ENCODE assay signal across 8 cellular contexts in the genomic region with DNA sequence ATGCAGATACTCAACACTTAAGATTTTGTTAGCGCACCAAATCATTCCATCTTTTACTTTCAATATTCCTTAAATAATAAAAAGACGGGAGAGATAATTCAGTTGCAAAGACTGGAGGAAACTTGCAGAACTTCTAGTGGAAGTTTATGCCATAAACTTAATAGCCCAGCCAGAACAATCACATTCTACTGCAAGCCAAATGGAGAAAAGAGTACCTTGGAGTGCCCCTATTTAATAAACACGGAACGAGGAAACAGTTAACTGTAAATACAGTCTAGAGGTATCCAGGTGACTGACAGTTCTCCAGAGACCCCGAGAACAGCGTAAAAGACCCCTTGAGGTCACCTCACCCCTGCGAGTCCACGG. TPM values are rescaled to one million over a fixed set of nuclear protein-coding genes. Genes with fewer than 3 reads are reported as not detected.
DNase-seq lines count a peak whose midpoint lies in the region; ATAC-seq, FAIRE-seq and TF ChIP-seq lines count a peak whose summit lies in the region.

No MANE protein-coding gene starts in this region.

- intact Hi-C loops in kidney (cut with DNase I): no loop called here
- intact Hi-C loops in thyroid gland (cut with DNase I): no loop called here

- H3K4me1 ChIP-seq in kidney (ENCODE audit: control insufficient read depth in 1 of 2, insufficient read depth in 1 of 2, low read depth in 1 of 2, low read length in 2 of 2): peaks cover 0 to 2% of the 10 kb centered on the region in 2 donors
- peaks cover 33 to 40% of the 10 kb centered on the region in 2 donors for H3K4me1 ChIP-seq in thyroid gland

- 2 to 3% methylated on average over 8 of the region's 8 CpGs for WGBS in thyroid gland, 2 donors

- ATAC-seq in activated CD8-positive, alpha-beta memory T cell treated with anti-CD3 and anti-CD28 coated beads, Interleukin-2, amount 10 ng/mL, durations not matched to agents 7 days and 5 days: no peak
- ATAC-seq in HG03097 (IDR thresholded peaks at IDR 0.05; ENCODE audit: low FRiP score, unreplicated experiment): peak; percentile 5

- H3K36me3 ChIP-seq in kidney (ENCODE audit: control insufficient read depth in 1 of 2, insufficient read depth in 2 of 2, low read length in 2 of 2) (no peaks in the 10 kb centered on the region), thyroid gland (no peaks in the 10 kb centered on the region)

- TF ChIP-seq POLR2A in thyroid gland (IDR thresholded peaks at IDR 0.05): no peak

- no peaks in the 10 kb centered on the region for H3K27me3 Mint-ChIP-seq in activated CD8-positive, alpha-beta memory T cell treated with anti-CD3 and anti-CD28 coated beads, Interleukin-2, amount 10 ng/mL, durations not matched to agents 7 days and 5 days
- no peaks in the 10 kb centered on the region for H3K27me3 Mint-ChIP-seq in activated naive CD8-positive, alpha-beta T cell treated with anti-CD3 and anti-CD28 coated beads for 36 hours

- CTCF ChIA-PET in activated CD8-positive, alpha-beta memory T cell treated with anti-CD3 and anti-CD28 coated beads, Interleukin-2, amount 10 ng/mL, durations not matched to agents 7 days and 5 days (lab: Charles Lee): no interaction called here

- peak overlapping the region; percentile 91 for H3K4me3 Mint-ChIP-seq in activated CD8-positive, alpha-beta memory T cell treated with anti-CD3 and anti-CD28 coated beads, Interleukin-2, amount 10 ng/mL, durations not matched to agents 7 days and 5 days
- peak overlapping the region; percentile 86 for H3K4me3 Mint-ChIP-seq in activated naive CD8-positive, alpha-beta T cell treated with anti-CD3 and anti-CD28 coated beads for 36 hours

- H3K4me3 ChIP-seq in kidney (ENCODE audit: low read length in 2 of 2): peak overlapping the region; percentile 97 to 99
- H3K4me3 ChIP-seq in thyroid gland (replicated peaks in 1 of 3): peak overlapping the region; percentile 50 to 89 (median 76)

- H3K9me3 ChIP-seq in kidney (ENCODE audit: control insufficient read depth in 1 of 2, low read length in 2 of 2) (no peaks in the 10 kb centered on the region), thyroid gland (no peaks in the 10 kb centered on the region)

- no peak for TF ChIP-seq CTCF in kidney (IDR thresholded peaks at IDR 0.05; ENCODE audit: borderline replicate concordance, extremely low read depth, insufficient read depth)
- no peak for TF ChIP-seq CTCF in thyroid gland (IDR thresholded peaks at IDR 0.05)

- no peaks in the 10 kb centered on the region for H3K27me3 ChIP-seq in thyroid gland

- H3K27ac Mint-ChIP-seq in activated CD8-positive, alpha-beta memory T cell treated with anti-CD3 and anti-CD28 coated beads, Interleukin-2, amount 10 ng/mL, durations not matched to agents 7 days and 5 days: peak overlapping the region; percentile 96
- H3K27ac Mint-ChIP-seq in activated naive CD8-positive, alpha-beta T cell treated with anti-CD3 and anti-CD28 coated beads for 36 hours: peak overlapping the region; percentile 96

- H3K27ac ChIP-seq in kidney (ENCODE audit: low read depth in 2 of 2, low read length in 2 of 2): peak overlapping the region; percentile 64 to 88
- H3K27ac ChIP-seq in thyroid gland: peak overlapping the region; percentile 90 to 95 (median 94)

- no peak for FAIRE-seq in kidney (lab: Jason Lieb, UNC)

- H3K4me1 Mint-ChIP-seq in activated CD8-positive, alpha-beta memory T cell treated with anti-CD3 and anti-CD28 coated beads, Interleukin-2, amount 10 ng/mL, durations not matched to agents 7 days and 5 days: peaks cover 31% of the 10 kb centered on the region
- peaks cover 35% of the 10 kb centered on the region for H3K4me1 Mint-ChIP-seq in activated naive CD8-positive, alpha-beta T cell treated with anti-CD3 and anti-CD28 coated beads for 36 hours

- peaks cover 27% of the 10 kb centered on the region for H3K36me3 Mint-ChIP-seq in activated CD8-positive, alpha-beta memory T cell treated with anti-CD3 and anti-CD28 coated beads, Interleukin-2, amount 10 ng/mL, durations not matched to agents 7 days and 5 days
- H3K36me3 Mint-ChIP-seq in activated naive CD8-positive, alpha-beta T cell treated with anti-CD3 and anti-CD28 coated beads for 36 hours: peaks cover 31% of the 10 kb centered on the region

- DNase-seq in activated CD8-positive, alpha-beta memory T cell treated with anti-CD3 and anti-CD28 coated beads, Interleukin-2, amount 10 ng/mL, durations not matched to agents 7 days and 5 days: no peak
- DNase-seq in activated CD8-positive, alpha-beta memory T cell treated with anti-CD3 and anti-CD28 coated beads, Interleukin-2, amount 50 U/mL, for 4 hours: no peak
- no peak for DNase-seq in activated naive CD8-positive, alpha-beta T cell treated with anti-CD3 and anti-CD28 coated beads for 36 hours
- DNase-seq in kidney (no peak), thyroid gland (no peak), NCI-H524 (lab: John Stamatoyannopoulos, UW) (no peak), HuH-7.5 (ENCODE audit: low spot score) (no peak)

- H3K9ac ChIP-seq in kidney (ENCODE audit: low read length in 2 of 2): peak overlapping the region; percentile 95 to 98

- no peaks in the 10 kb centered on the region for H3K9me3 Mint-ChIP-seq in activated CD8-positive, alpha-beta memory T cell treated with anti-CD3 and anti-CD28 coated beads, Interleukin-2, amount 10 ng/mL, durations not matched to agents 7 days and 5 days (ENCODE audit: low read depth)
- H3K9me3 Mint-ChIP-seq in activated naive CD8-positive, alpha-beta T cell treated with anti-CD3 and anti-CD28 coated beads for 36 hours: peaks cover 2% of the 10 kb centered on the region

RNA-seq across cellular contexts. Expression of a gene that starts 0.6 kb away (rescaled TPM):
- total RNA-seq in activated CD8-positive, alpha-beta memory T cell treated with anti-CD3 and anti-CD28 coated beads, Interleukin-2, amount 10 ng/mL, durations not matched to agents 7 days and 5 days: 1 to 10 TPM; 7.0 to 8.8 TPM
- 10 to 100 TPM in 1 of 2 experiments, 1 to 10 TPM in 1; 9.9 to 10.1 TPM for total RNA-seq in activated naive CD8-positive, alpha-beta T cell treated with anti-CD3 and anti-CD28 coated beads for 36 hours
- 23.0 TPM for total RNA-seq in kidney
- polyA plus RNA-seq in kidney (ENCODE audit: insufficient read depth, low read depth, low replicate concordance): 18.4 TPM
- total RNA-seq in thyroid gland: 10 to 100 TPM; 25.0 to 34.6 (median 28.4) TPM
